10 cellular contexts compared by ENCODE assay signal in the genomic region with DNA sequence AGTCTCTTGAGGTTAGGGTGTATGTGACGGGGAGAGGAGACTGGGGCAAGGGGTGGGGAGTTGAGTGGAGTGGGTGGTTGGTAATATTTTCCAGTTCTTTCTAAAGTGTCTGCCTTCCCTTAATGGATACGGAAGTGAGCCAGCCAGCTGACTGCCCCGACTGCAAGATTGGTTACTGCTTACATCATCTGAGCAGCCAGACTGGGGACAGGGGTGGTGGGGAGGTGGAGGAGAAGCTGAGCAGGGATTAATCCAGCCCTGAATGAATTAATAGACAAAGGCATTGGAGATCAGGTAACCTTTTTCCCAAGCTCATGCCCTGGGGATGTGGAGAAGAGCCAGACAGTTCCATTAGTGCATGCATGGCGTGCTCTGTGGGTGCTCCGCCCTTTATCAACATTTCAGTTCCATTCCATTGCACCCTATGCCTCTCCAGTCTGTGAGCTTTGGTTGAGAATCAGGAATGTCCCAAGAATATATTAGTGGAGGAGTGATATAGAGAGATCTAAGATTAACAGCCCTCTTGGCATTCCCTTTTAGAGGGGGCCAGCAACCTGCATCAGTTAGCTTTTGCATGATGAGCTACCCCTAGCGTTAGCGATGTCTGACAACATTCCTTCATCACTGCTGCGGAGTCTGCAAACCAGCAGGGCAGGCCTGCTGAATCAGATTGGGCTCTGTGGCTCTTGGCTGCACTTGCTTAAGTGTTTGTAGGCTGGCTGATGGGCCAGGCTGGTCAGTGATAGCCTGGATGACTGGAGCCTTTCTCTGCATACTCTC.
DNase-seq lines count a peak whose midpoint lies in the region; ATAC-seq and TF ChIP-seq lines count a peak whose summit lies in the region.
"Had no signal": no experiment of that assay in that cellular context is flagged by ENCODE, and none has a peak within 500 bp of the region (broad histone marks: within the 10 kb centered on the region; RNA-seq: fewer than 3 reads in every experiment).

No MANE protein-coding gene starts in this region.

- TF ChIP-seq CTCF in BE2C (IDR thresholded peaks at IDR 0.05; ENCODE audit: low read depth, low read length), result peak; percentile 50

- no peak overlapping the region for H3K27ac Mint-ChIP-seq in activated naive CD4-positive, alpha-beta T cell treated with anti-CD3 and anti-CD28 coated beads for 36 hours

- intact Hi-C loops in activated naive CD4-positive, alpha-beta T cell treated with anti-CD3 and anti-CD28 coated beads for 36 hours (cut with micrococcal nuclease), result no loop called here

- no peak overlapping the region for H3K4me3 Mint-ChIP-seq in activated naive CD4-positive, alpha-beta T cell treated with anti-CD3 and anti-CD28 coated beads for 36 hours

- DNase-seq in BE2C (peak; percentile 89), NCI-H2196 (lab: John Stamatoyannopoulos, UW; ENCODE audit: unreplicated experiment) (peak; percentile 56), dedifferentiated amniotic fluid mesenchymal stem cell (ENCODE audit: extremely low spot score) (peak; percentile 87), myocyte (ENCODE audit: low read depth) (peak; percentile 78), NOMO-1 treated with dmso at 0.1 percent for 144 hours (lab: John Stamatoyannopoulos, UW; ENCODE audit: unreplicated experiment) (no peak)
- no peak for DNase-seq in activated naive CD4-positive, alpha-beta T cell treated with anti-CD3 and anti-CD28 coated beads for 36 hours
- DNase-seq: effector CD8-positive, alpha-beta T cell; T-helper 2 cell had no signal

- no peaks in the 10 kb centered on the region for H3K27me3 Mint-ChIP-seq in activated naive CD4-positive, alpha-beta T cell treated with anti-CD3 and anti-CD28 coated beads for 36 hours (ENCODE audit: low read depth)

- peaks cover 18% of the 10 kb centered on the region for H3K4me1 ChIP-seq in BE2C

- CTCF ChIA-PET in activated naive CD4-positive, alpha-beta T cell treated with anti-CD3 and anti-CD28 coated beads for 36 hours (lab: Charles Lee), result interaction anchor here (0.7 kb wide), 1 partner anchor 94 kb away, joined by 3 read pairs; no protein-coding TSS in a partner anchor

- no peaks in the 10 kb centered on the region for H3K9me3 ChIP-seq in BE2C

- H3K27me3 ChIP-seq in BE2C, result no peaks in the 10 kb centered on the region

- H3K4me3 ChIP-seq in BE2C (ENCODE audit: low read depth, low read length), result peak overlapping the region; percentile 3; the same call in 1 of the 2 replicates

- H3K4me1 Mint-ChIP-seq in activated naive CD4-positive, alpha-beta T cell treated with anti-CD3 and anti-CD28 coated beads for 36 hours (ENCODE audit: low read depth), result no peaks in the 10 kb centered on the region

- H3K36me3 ChIP-seq in BE2C, result no peaks in the 10 kb centered on the region

- ATAC-seq in HG02885 (IDR thresholded peaks at IDR 0.05; ENCODE audit: poor library complexity, unreplicated experiment) (no peak), HG02870 (IDR thresholded peaks at IDR 0.05; ENCODE audit: unreplicated experiment) (no peak)

- no peaks in the 10 kb centered on the region for H3K9me3 Mint-ChIP-seq in activated naive CD4-positive, alpha-beta T cell treated with anti-CD3 and anti-CD28 coated beads for 36 hours

- no peaks in the 10 kb centered on the region for H3K36me3 Mint-ChIP-seq in activated naive CD4-positive, alpha-beta T cell treated with anti-CD3 and anti-CD28 coated beads for 36 hours (ENCODE audit: low read depth)

Comparison
In these comparisons a context has a peak if more than half of its experiments do, and no peak if none do; other contexts are left out.
1. DNase-seq: peak in BE2C (single experiment), NCI-H2196 (single experiment), dedifferentiated amniotic fluid mesenchymal stem cell (single experiment) and myocyte (single experiment); none in NOMO-1 treated with dmso at 0.1 percent for 144 hours (single experiment) and activated naive CD4-positive, alpha-beta T cell treated with anti-CD3 and anti-CD28 coated beads for 36 hours (single experiment).